ENCODE assay signal across 16 cellular contexts in genomic region chr19:35006999-35007365, GRCh38. TPM values are rescaled to one million over a fixed set of nuclear protein-coding genes. Genes with fewer than 3 reads are reported as not detected.
DNase-seq lines count a peak whose midpoint lies in the region; ATAC-seq and TF ChIP-seq lines count a peak whose summit lies in the region.
"Had no signal": no experiment of that assay in that cellular context is flagged by ENCODE, and none has a peak within 500 bp of the region (broad histone marks: within the 10 kb centered on the region; RNA-seq: fewer than 3 reads in every experiment).

No MANE protein-coding gene starts in this region.

- H3K27me3 ChIP-seq in mucosa of rectum (ENCODE audit: control insufficient read depth in 2 of 2, insufficient read depth in 2 of 2, low read length in 2 of 2), result no peaks in the 10 kb centered on the region
- H3K27me3 ChIP-seq in transverse colon, result no peaks in the 10 kb centered on the region
- H3K27me3 ChIP-seq in vagina, result no peaks in the 10 kb centered on the region
- H3K27me3 ChIP-seq: cardiac muscle cell, MG63 had no signal

- H3K27ac ChIP-seq in mucosa of rectum (ENCODE audit: low read depth in 2 of 2, low read length in 2 of 2), result peak overlapping the region; percentile 73 to 82
- H3K27ac ChIP-seq in transverse colon, result peak overlapping the region; percentile 52 to 95 (median 62)
- H3K27ac ChIP-seq in vagina, result no peak overlapping the region
- H3K27ac ChIP-seq: cardiac muscle cell had no signal

- H3K4me1 ChIP-seq in mucosa of rectum (ENCODE audit: control insufficient read depth in 2 of 2, insufficient read depth in 2 of 2, low read length in 2 of 2) (peaks cover 41 to 48% of the 10 kb centered on the region in 2 donors), transverse colon (peaks cover 3 to 54% (median 45%) of the 10 kb centered on the region in 4 donors), vagina (peaks cover 36% of the 10 kb centered on the region)

- 60 to 70% methylated on average over 1 to 5 of the region's 5 CpGs for WGBS in transverse colon (ENCODE audit: low coverage in 1 of 2), 2 donors

- peak overlapping the region; percentile 30 to 34 for H3K9ac ChIP-seq in mucosa of rectum (ENCODE audit: low read depth in 1 of 2, low read length in 2 of 2)

- peak overlapping the region; percentile 9 for H3K27ac Mint-ChIP-seq in activated naive CD4-positive, alpha-beta T cell treated with anti-CD3 and anti-CD28 coated beads, Interleukin-2, amount 50 U/mL, for 24 hours
- peak overlapping the region; percentile 85 to 91 for H3K27ac Mint-ChIP-seq in activated naive CD4-positive, alpha-beta T cell treated with anti-CD3 and anti-CD28 coated beads, Interleukin-2, amount 50 U/mL, for 72 hours
- H3K27ac Mint-ChIP-seq: activated T-helper 2 cell treated with anti-CD3 and anti-CD28 coated beads, Interferon-gamma antibody, Interleukin-2, Interleukin-4, amounts not matched to agents 10 μg/mL and 5 μg/mL and 100 μg/mL, durations not matched to agents 14 hours and 24 hours and 36 hours had no signal

- no peak for TF ChIP-seq POLR2A in transverse colon (IDR thresholded peaks at IDR 0.05)
- TF ChIP-seq POLR2A in vagina (IDR thresholded peaks at IDR 0.05), result no peak

- peak overlapping the region in 1 of 2 donors; percentile 26 for H3K4me3 ChIP-seq in mucosa of rectum (ENCODE audit: low read length in 2 of 2)
- H3K4me3 ChIP-seq in transverse colon, result no peak overlapping the region
- no peak overlapping the region for H3K4me3 ChIP-seq in vagina
- H3K4me3 ChIP-seq: cardiac muscle cell, MG63 had no signal

- H3K9me3 Mint-ChIP-seq in activated naive CD4-positive, alpha-beta T cell treated with anti-CD3 and anti-CD28 coated beads, Interleukin-2, amount 50 U/mL, for 24 hours, result no peaks in the 10 kb centered on the region
- H3K9me3 Mint-ChIP-seq in activated naive CD4-positive, alpha-beta T cell treated with anti-CD3 and anti-CD28 coated beads, Interleukin-2, amount 50 U/mL, for 72 hours, result no peaks in the 10 kb centered on the region
- H3K9me3 Mint-ChIP-seq: activated T-helper 2 cell treated with anti-CD3 and anti-CD28 coated beads, Interferon-gamma antibody, Interleukin-2, Interleukin-4, amounts not matched to agents 10 μg/mL and 5 μg/mL and 100 μg/mL, durations not matched to agents 14 hours and 24 hours and 36 hours; natural killer cell had no signal

- H3K9me3 ChIP-seq in mucosa of rectum (ENCODE audit: control insufficient read depth in 2 of 2, low read length in 2 of 2) (no peaks in the 10 kb centered on the region), transverse colon (no peaks in the 10 kb centered on the region), vagina (no peaks in the 10 kb centered on the region)
- H3K9me3 ChIP-seq: MG63 had no signal

- TF ChIP-seq CTCF in transverse colon (IDR thresholded peaks at IDR 0.05) (no peak), vagina (IDR thresholded peaks at IDR 0.05) (no peak)

- H3K36me3 ChIP-seq in mucosa of rectum (ENCODE audit: control insufficient read depth in 2 of 2, insufficient read depth in 2 of 2, low read length in 2 of 2), result peaks cover 8 to 29% of the 10 kb centered on the region in 2 donors
- H3K36me3 ChIP-seq in transverse colon, result no peaks in the 10 kb centered on the region
- H3K36me3 ChIP-seq in vagina, result peaks cover 0 to 23% of the 10 kb centered on the region in 2 donors

- H3K27me3 Mint-ChIP-seq in activated naive CD4-positive, alpha-beta T cell treated with anti-CD3 and anti-CD28 coated beads, Interleukin-2, amount 50 U/mL, for 24 hours, result no peaks in the 10 kb centered on the region

- intact Hi-C loops in transverse colon (cut with DNase I; ENCODE audit: low total_unique reads), result no loop called here
- intact Hi-C loops in vagina (cut with DNase I), result no loop called here

- no peak overlapping the region for H3K4me3 Mint-ChIP-seq in activated naive CD4-positive, alpha-beta T cell treated with anti-CD3 and anti-CD28 coated beads, Interleukin-2, amount 50 U/mL, for 24 hours
- H3K4me3 Mint-ChIP-seq: natural killer cell had no signal

- no peak for DNase-seq in activated naive CD4-positive, alpha-beta T cell treated with anti-CD3 and anti-CD28 coated beads, Interleukin-2, amount 50 U/mL, for 16 hours
- DNase-seq in activated naive CD4-positive, alpha-beta T cell treated with anti-CD3 and anti-CD28 coated beads, Interleukin-2, amount 50 U/mL, for 72 hours (ENCODE audit: low spot score in 2 of 2), result no peak
- DNase-seq in transverse colon, result no peak
- no peak for DNase-seq in vagina (ENCODE audit: extremely low spot score in 2 of 2)
- DNase-seq: activated CD4-positive, alpha-beta T cell treated with anti-CD3 and anti-CD28 coated beads for 4 hours; MG63; natural killer cell; NCI-H2029; RPMI8226; T-helper 2 cell had no signal

- ATAC-seq in activated naive CD4-positive, alpha-beta T cell treated with anti-CD3 and anti-CD28 coated beads, Interleukin-2, amount 50 U/mL, for 72 hours, result no peak
- ATAC-seq in HG03097 (IDR thresholded peaks at IDR 0.05; ENCODE audit: low FRiP score, unreplicated experiment) (no peak), GM18858 (IDR thresholded peaks at IDR 0.05; ENCODE audit: unreplicated experiment) (no peak)
- ATAC-seq: natural killer cell had no signal

- peaks cover 3% of the 10 kb centered on the region for H3K36me3 Mint-ChIP-seq in activated naive CD4-positive, alpha-beta T cell treated with anti-CD3 and anti-CD28 coated beads, Interleukin-2, amount 50 U/mL, for 24 hours
- peaks cover 17 to 38% of the 10 kb centered on the region in 2 donors for H3K36me3 Mint-ChIP-seq in activated naive CD4-positive, alpha-beta T cell treated with anti-CD3 and anti-CD28 coated beads, Interleukin-2, amount 50 U/mL, for 72 hours
- H3K36me3 Mint-ChIP-seq: natural killer cell had no signal

- peaks cover 65% of the 10 kb centered on the region for H3K4me1 Mint-ChIP-seq in activated naive CD4-positive, alpha-beta T cell treated with anti-CD3 and anti-CD28 coated beads, Interleukin-2, amount 50 U/mL, for 24 hours

- no peak for TF ChIP-seq EP300 in transverse colon (IDR thresholded peaks at IDR 0.05; ENCODE audit: low read depth)

- in situ Hi-C loops in transverse colon (cut with MboI; ENCODE audit: low pct_ligation_motif_present in 1 of 4, low pct_unique_long_range_greater_than_20kb in 1 of 4, low sequenced_read_pairs in 3 of 4), result no loop called here

RNA-seq across cellular contexts. Expression of gene GRAMD1A, which starts 6.9 kb away (rescaled TPM):
- 100 to 1,000 TPM; 158 to 160 TPM for total RNA-seq in activated naive CD4-positive, alpha-beta T cell treated with anti-CD3 and anti-CD28 coated beads, Interleukin-2, amount 50 U/mL, for 72 hours
- 10 to 100 TPM; 14.2 to 32.1 (median 21.6) TPM for total RNA-seq in transverse colon
- total RNA-seq in vagina, result 61.9 TPM

RNA-seq across cellular contexts. Expression of gene SCN1B, which starts 23.3 kb away (rescaled TPM):
- total RNA-seq in activated naive CD4-positive, alpha-beta T cell treated with anti-CD3 and anti-CD28 coated beads, Interleukin-2, amount 50 U/mL, for 72 hours, result 1 to 10 TPM; 1.5 to 1.7 TPM
- 10 to 100 TPM in 1 of 4 donors, 1 to 10 TPM in 2, under 1 TPM in 1; 0.60 to 14.2 (median 3.2) TPM for total RNA-seq in transverse colon
- 8.6 TPM for total RNA-seq in vagina

RNA-seq across cellular contexts. Expression of gene HPN, which starts 34.5 kb away (rescaled TPM):
- not detected for total RNA-seq in activated naive CD4-positive, alpha-beta T cell treated with anti-CD3 and anti-CD28 coated beads, Interleukin-2, amount 50 U/mL, for 72 hours
- total RNA-seq in transverse colon (under 1 TPM in 2 of 4 donors, not detected in 2; 0.32 to 0.68 TPM), vagina (not detected)
- total RNA-seq: natural killer cell had no signal

RNA-seq across cellular contexts. Expression of gene ZNF792, which starts 43.0 kb away (rescaled TPM):
- total RNA-seq in activated naive CD4-positive, alpha-beta T cell treated with anti-CD3 and anti-CD28 coated beads, Interleukin-2, amount 50 U/mL, for 72 hours, result 1 to 10 TPM; 6.4 to 9.7 TPM
- total RNA-seq in transverse colon (1 to 10 TPM; 3.4 to 8.4 (median 6.5) TPM), vagina (4.2 TPM)
